Comparison of ENCODE assay signal across 1 cellular context in the genomic region with DNA sequence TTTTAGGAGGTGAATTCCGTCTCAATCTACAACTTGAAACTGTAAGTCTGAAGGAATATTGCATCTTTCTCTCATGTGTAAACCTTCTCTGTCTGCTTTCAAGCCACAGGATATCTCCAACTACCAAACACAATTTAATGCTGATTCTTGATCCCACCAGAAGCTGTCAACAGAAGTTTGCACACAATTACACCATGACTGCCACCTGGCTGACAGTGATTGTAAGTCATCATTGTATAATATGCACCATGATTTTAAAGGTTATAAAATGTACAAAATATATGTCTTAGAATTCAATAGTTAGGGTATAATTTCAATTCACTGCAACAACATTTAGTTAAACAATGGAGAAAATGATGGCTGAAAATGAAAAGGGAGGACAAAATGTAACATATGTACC.
A peak's percentile ranks its signal among the peaks of the same experiment; 100 is the strongest.
TF ChIP-seq lines count a peak whose summit lies in the region.

No MANE protein-coding gene starts in this region.

TF ChIP-seq in HepG2, 621 proteins besides CTCF, POLR2A, EP300 and RAD21:
- TF ChIP-seq IRX3 (CRISPR knock-in tag; IDR thresholded peaks at IDR 0.05; ENCODE audit: borderline replicate concordance, low read depth) = no peak
- TF ChIP-seq ZNF121 (CRISPR knock-in tag; IDR thresholded peaks at IDR 0.05) = no peak
- no peak for TF ChIP-seq ZNF24 (IDR thresholded peaks at IDR 0.05)
- TF ChIP-seq JARID2 (CRISPR knock-in tag; IDR thresholded peaks at IDR 0.05; ENCODE audit: insufficient replicate concordance) = no peak
- TF ChIP-seq, protein P1, sequence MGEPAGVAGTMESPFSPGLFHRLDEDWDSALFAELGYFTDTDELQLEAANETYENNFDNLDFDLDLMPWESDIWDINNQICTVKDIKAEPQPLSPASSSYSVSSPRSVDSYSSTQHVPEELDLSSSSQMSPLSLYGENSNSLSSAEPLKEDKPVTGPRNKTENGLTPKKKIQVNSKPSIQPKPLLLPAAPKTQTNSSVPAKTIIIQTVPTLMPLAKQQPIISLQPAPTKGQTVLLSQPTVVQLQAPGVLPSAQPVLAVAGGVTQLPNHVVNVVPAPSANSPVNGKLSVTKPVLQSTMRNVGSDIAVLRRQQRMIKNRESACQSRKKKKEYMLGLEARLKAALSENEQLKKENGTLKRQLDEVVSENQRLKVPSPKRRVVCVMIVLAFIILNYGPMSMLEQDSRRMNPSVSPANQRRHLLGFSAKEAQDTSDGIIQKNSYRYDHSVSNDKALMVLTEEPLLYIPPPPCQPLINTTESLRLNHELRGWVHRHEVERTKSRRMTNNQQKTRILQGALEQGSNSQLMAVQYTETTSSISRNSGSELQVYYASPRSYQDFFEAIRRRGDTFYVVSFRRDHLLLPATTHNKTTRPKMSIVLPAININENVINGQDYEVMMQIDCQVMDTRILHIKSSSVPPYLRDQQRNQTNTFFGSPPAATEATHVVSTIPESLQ (CRISPR knock-in tag; conservative IDR thresholded peaks at IDR 0.05) = no peak
- TF ChIP-seq SALL1 (CRISPR knock-in tag; IDR thresholded peaks at IDR 0.05) = no peak
- TF ChIP-seq SAP130 (CRISPR knock-in tag; IDR thresholded peaks at IDR 0.05; ENCODE audit: low read depth) = 0 out of 2 replicates have a peak, but pooled peaks have one; percentile 19
- TF ChIP-seq GABPB1 (CRISPR knock-in tag; IDR thresholded peaks at IDR 0.05) = no peak
- TF ChIP-seq, protein P2, sequence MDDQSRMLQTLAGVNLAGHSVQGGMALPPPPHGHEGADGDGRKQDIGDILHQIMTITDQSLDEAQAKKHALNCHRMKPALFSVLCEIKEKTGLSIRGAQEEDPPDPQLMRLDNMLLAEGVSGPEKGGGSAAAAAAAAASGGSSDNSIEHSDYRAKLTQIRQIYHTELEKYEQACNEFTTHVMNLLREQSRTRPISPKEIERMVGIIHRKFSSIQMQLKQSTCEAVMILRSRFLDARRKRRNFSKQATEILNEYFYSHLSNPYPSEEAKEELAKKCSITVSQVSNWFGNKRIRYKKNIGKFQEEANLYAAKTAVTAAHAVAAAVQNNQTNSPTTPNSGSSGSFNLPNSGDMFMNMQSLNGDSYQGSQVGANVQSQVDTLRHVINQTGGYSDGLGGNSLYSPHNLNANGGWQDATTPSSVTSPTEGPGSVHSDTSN (CRISPR knock-in tag; IDR thresholded peaks at IDR 0.05; ENCODE audit: borderline replicate concordance) = no peak
- TF ChIP-seq, protein P3, sequence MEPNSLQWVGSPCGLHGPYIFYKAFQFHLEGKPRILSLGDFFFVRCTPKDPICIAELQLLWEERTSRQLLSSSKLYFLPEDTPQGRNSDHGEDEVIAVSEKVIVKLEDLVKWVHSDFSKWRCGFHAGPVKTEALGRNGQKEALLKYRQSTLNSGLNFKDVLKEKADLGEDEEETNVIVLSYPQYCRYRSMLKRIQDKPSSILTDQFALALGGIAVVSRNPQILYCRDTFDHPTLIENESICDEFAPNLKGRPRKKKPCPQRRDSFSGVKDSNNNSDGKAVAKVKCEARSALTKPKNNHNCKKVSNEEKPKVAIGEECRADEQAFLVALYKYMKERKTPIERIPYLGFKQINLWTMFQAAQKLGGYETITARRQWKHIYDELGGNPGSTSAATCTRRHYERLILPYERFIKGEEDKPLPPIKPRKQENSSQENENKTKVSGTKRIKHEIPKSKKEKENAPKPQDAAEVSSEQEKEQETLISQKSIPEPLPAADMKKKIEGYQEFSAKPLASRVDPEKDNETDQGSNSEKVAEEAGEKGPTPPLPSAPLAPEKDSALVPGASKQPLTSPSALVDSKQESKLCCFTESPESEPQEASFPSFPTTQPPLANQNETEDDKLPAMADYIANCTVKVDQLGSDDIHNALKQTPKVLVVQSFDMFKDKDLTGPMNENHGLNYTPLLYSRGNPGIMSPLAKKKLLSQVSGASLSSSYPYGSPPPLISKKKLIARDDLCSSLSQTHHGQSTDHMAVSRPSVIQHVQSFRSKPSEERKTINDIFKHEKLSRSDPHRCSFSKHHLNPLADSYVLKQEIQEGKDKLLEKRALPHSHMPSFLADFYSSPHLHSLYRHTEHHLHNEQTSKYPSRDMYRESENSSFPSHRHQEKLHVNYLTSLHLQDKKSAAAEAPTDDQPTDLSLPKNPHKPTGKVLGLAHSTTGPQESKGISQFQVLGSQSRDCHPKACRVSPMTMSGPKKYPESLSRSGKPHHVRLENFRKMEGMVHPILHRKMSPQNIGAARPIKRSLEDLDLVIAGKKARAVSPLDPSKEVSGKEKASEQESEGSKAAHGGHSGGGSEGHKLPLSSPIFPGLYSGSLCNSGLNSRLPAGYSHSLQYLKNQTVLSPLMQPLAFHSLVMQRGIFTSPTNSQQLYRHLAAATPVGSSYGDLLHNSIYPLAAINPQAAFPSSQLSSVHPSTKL (CRISPR knock-in tag; IDR thresholded peaks at IDR 0.05) = no peak
- no peak for TF ChIP-seq ZNF572 (CRISPR knock-in tag; IDR thresholded peaks at IDR 0.05)
- no peak for TF ChIP-seq RNF2 (conservative IDR thresholded peaks at IDR 0.05; ENCODE audit: low read depth)
- TF ChIP-seq RBFOX2 (IDR thresholded peaks at IDR 0.05; ENCODE audit: low read depth, low read length) = no peak
- TF ChIP-seq, protein P4, sequence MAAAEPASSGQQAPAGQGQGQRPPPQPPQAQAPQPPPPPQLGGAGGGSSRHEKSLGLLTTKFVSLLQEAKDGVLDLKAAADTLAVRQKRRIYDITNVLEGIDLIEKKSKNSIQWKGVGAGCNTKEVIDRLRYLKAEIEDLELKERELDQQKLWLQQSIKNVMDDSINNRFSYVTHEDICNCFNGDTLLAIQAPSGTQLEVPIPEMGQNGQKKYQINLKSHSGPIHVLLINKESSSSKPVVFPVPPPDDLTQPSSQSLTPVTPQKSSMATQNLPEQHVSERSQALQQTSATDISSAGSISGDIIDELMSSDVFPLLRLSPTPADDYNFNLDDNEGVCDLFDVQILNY (CRISPR knock-in tag; conservative IDR thresholded peaks at IDR 0.05) = no peak
- no peak for TF ChIP-seq ZBTB1 (CRISPR knock-in tag; IDR thresholded peaks at IDR 0.05; ENCODE audit: borderline replicate concordance)
- no peak for TF ChIP-seq FOXA1 (IDR thresholded peaks at IDR 0.05)
- TF ChIP-seq FOXA1 (CRISPR knock-in tag; IDR thresholded peaks at IDR 0.05) = 0 out of 2 replicates have a peak, but pooled peaks have one; percentile 18
- no peak for TF ChIP-seq ZNF775 (CRISPR knock-in tag; IDR thresholded peaks at IDR 0.05; ENCODE audit: borderline replicate concordance)
- no peak for TF ChIP-seq ZNF878 (CRISPR knock-in tag; IDR thresholded peaks at IDR 0.05)
- no peak for TF ChIP-seq EED (CRISPR knock-in tag; IDR thresholded peaks at IDR 0.05)
- no peak for TF ChIP-seq DNMT1 (CRISPR knock-in tag; IDR thresholded peaks at IDR 0.05)
- TF ChIP-seq, protein P5, sequence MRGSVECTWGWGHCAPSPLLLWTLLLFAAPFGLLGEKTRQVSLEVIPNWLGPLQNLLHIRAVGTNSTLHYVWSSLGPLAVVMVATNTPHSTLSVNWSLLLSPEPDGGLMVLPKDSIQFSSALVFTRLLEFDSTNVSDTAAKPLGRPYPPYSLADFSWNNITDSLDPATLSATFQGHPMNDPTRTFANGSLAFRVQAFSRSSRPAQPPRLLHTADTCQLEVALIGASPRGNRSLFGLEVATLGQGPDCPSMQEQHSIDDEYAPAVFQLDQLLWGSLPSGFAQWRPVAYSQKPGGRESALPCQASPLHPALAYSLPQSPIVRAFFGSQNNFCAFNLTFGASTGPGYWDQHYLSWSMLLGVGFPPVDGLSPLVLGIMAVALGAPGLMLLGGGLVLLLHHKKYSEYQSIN (CRISPR knock-in tag; IDR thresholded peaks at IDR 0.05; ENCODE audit: borderline replicate concordance) = no peak
- no peak for TF ChIP-seq RFXANK (CRISPR knock-in tag; IDR thresholded peaks at IDR 0.05)
- no peak for TF ChIP-seq HCFC1 (IDR thresholded peaks at IDR 0.05; ENCODE audit: low read depth, low read length)
- TF ChIP-seq ZNF251 (CRISPR knock-in tag; IDR thresholded peaks at IDR 0.05) = no peak
- peak; percentile 71 for TF ChIP-seq STAG1 (CRISPR knock-in tag; IDR thresholded peaks at IDR 0.05)
- TF ChIP-seq RFXAP (CRISPR knock-in tag; IDR thresholded peaks at IDR 0.05; ENCODE audit: borderline replicate concordance) = no peak
- TF ChIP-seq ZSCAN25 (CRISPR knock-in tag; IDR thresholded peaks at IDR 0.05) = no peak
- TF ChIP-seq, protein P6, sequence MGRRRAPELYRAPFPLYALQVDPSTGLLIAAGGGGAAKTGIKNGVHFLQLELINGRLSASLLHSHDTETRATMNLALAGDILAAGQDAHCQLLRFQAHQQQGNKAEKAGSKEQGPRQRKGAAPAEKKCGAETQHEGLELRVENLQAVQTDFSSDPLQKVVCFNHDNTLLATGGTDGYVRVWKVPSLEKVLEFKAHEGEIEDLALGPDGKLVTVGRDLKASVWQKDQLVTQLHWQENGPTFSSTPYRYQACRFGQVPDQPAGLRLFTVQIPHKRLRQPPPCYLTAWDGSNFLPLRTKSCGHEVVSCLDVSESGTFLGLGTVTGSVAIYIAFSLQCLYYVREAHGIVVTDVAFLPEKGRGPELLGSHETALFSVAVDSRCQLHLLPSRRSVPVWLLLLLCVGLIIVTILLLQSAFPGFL (CRISPR knock-in tag; IDR thresholded peaks at IDR 0.05) = no peak
- peak; percentile 57; the same call in 1 of the 2 replicates for TF ChIP-seq SMC3 (IDR thresholded peaks at IDR 0.05; ENCODE audit: low read length)
- TF ChIP-seq, protein P7, sequence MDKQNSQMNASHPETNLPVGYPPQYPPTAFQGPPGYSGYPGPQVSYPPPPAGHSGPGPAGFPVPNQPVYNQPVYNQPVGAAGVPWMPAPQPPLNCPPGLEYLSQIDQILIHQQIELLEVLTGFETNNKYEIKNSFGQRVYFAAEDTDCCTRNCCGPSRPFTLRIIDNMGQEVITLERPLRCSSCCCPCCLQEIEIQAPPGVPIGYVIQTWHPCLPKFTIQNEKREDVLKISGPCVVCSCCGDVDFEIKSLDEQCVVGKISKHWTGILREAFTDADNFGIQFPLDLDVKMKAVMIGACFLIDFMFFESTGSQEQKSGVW (CRISPR knock-in tag; IDR thresholded peaks at IDR 0.05; ENCODE audit: borderline replicate concordance) = no peak
- TF ChIP-seq SUZ12 (IDR thresholded peaks at IDR 0.05; ENCODE audit: low read depth, low read length) = no peak
- TF ChIP-seq, protein P8, sequence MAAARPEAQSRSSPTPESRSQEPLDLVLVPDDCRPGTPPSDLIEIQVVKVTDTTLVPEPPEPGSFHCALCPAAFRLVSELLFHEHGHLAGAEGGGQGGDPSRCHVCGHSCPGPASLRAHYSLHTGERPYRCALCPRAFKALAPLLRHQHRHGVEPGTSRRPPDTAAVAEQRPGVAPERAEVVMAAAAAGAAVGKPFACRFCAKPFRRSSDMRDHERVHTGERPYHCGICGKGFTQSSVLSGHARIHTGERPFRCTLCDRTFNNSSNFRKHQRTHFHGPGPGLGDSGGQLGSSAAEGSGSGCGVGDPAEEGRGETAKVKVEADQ (CRISPR knock-in tag; IDR thresholded peaks at IDR 0.05; ENCODE audit: borderline replicate concordance) = no peak
- no peak for TF ChIP-seq ZNF615 (CRISPR knock-in tag; IDR thresholded peaks at IDR 0.05; ENCODE audit: borderline replicate concordance)
- TF ChIP-seq ZNF562 (CRISPR knock-in tag; IDR thresholded peaks at IDR 0.05; ENCODE audit: borderline replicate concordance) = no peak
- TF ChIP-seq ZFP82 (CRISPR knock-in tag; IDR thresholded peaks at IDR 0.05; ENCODE audit: borderline replicate concordance) = no peak
- TF ChIP-seq ATM (IDR thresholded peaks at IDR 0.05; ENCODE audit: borderline replicate concordance) = peak; percentile 32; the same call in 1 of the 2 replicates
- TF ChIP-seq SIN3B (IDR thresholded peaks at IDR 0.05; ENCODE audit: low read length) = no peak
- no peak for TF ChIP-seq NFATC3 (CRISPR knock-in tag; IDR thresholded peaks at IDR 0.05)
- TF ChIP-seq, protein P9, sequence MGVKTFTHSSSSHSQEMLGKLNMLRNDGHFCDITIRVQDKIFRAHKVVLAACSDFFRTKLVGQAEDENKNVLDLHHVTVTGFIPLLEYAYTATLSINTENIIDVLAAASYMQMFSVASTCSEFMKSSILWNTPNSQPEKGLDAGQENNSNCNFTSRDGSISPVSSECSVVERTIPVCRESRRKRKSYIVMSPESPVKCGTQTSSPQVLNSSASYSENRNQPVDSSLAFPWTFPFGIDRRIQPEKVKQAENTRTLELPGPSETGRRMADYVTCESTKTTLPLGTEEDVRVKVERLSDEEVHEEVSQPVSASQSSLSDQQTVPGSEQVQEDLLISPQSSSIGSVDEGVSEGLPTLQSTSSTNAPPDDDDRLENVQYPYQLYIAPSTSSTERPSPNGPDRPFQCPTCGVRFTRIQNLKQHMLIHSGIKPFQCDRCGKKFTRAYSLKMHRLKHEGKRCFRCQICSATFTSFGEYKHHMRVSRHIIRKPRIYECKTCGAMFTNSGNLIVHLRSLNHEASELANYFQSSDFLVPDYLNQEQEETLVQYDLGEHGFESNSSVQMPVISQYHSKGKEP (CRISPR knock-in tag; IDR thresholded peaks at IDR 0.05) = no peak
- TF ChIP-seq, protein P10, sequence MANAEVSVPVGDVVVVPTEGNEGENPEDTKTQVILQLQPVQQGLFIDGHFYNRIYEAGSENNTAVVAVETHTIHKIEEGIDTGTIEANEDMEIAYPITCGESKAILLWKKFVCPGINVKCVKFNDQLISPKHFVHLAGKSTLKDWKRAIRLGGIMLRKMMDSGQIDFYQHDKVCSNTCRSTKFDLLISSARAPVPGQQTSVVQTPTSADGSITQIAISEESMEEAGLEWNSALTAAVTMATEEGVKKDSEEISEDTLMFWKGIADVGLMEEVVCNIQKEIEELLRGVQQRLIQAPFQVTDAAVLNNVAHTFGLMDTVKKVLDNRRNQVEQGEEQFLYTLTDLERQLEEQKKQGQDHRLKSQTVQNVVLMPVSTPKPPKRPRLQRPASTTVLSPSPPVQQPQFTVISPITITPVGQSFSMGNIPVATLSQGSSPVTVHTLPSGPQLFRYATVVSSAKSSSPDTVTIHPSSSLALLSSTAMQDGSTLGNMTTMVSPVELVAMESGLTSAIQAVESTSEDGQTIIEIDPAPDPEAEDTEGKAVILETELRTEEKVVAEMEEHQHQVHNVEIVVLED (CRISPR knock-in tag; IDR thresholded peaks at IDR 0.05; ENCODE audit: borderline replicate concordance) = no peak
TF ChIP-seq in HepG2: peak in this region for 5.
